In the genomic region with DNA sequence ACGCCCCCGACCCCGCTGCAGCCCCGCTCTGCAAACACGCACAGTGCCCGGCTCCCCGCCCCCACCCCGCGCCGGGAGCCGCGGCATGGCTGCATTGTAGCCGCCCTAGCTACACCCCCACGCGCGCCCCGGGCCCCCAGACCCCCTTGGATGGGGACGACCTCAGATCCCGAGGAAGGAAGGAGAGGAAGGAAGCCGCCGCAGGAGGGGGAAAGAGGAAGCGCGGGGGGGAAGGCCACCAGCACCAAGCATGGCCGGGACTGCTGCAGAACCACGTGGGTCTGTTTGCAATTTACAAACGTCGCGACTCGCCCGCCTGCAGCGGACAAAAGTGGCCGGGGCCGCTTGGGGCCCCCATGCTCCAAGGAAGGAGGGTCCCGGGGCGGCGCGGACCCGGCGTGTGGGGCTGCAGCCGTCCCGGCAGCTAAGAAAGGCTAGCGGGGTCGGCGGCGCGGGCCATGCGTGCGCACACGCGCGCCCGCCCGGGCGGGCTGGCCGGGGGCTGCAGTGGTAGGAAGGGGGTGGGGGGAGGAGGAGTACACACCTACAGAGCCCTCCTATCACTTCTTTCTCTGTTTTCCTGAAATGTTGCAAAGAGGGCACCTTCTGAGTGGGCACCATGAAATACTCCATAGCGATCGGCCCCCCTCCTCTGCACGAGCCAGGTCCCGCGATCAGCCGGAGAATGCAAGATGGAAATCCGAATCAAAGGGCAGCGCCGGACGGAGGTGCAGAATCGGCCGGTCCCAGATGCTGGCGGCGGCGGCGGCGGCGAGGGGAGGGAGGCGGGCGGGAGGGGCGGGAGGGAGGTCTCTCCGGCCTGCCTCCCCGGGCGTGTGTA, we compare ENCODE assay signal across 8 cellular contexts. TPM values are rescaled to one million over a fixed set of nuclear protein-coding genes. Genes with fewer than 3 reads are reported as not detected.
A peak's percentile ranks its signal among the peaks of the same experiment; 100 is the strongest.
DNase-seq lines count a peak whose midpoint lies in the region; ATAC-seq, FAIRE-seq and TF ChIP-seq lines count a peak whose summit lies in the region.

No MANE protein-coding gene starts in this region.

- WGBS in prostate gland, result under 1% methylated on average over 59 of the region's 79 CpGs

- no peaks in the 10 kb centered on the region for H3K27me3 Mint-ChIP-seq in activated CD4-positive, alpha-beta T cell treated with anti-CD3 and anti-CD28 coated beads, Interleukin-2, amount 10 ng/mL, durations not matched to agents 7 days and 5 days
- H3K27me3 Mint-ChIP-seq in astrocyte (ENCODE audit: low read depth, unreplicated experiment), result no peaks in the 10 kb centered on the region

- peak overlapping the region; percentile 92 for H3K4me2 ChIP-seq in astrocyte (ENCODE audit: low read length)

- no peak for FAIRE-seq in astrocyte (lab: Jason Lieb, UNC)

- ATAC-seq in HG02642 (IDR thresholded peaks at IDR 0.05; ENCODE audit: poor library complexity, unreplicated experiment) (peak; percentile 12), HG03139 (IDR thresholded peaks at IDR 0.05; ENCODE audit: unreplicated experiment) (no peak)

- H3K9me3 ChIP-seq in astrocyte (ENCODE audit: insufficient read depth, low read depth, low read length) (no peaks in the 10 kb centered on the region), prostate gland (no peaks in the 10 kb centered on the region)

- intact Hi-C loops in prostate gland (cut with DNase I), result loop anchor here (5.0 kb wide), 1 partner anchor 45 kb away; a partner anchor contains a TSS

- peak overlapping the region; percentile 69 for H3K27ac ChIP-seq in astrocyte (ENCODE audit: low read depth, low read length)
- H3K27ac ChIP-seq in prostate gland, result peak overlapping the region; percentile 83 to 86

- no peaks in the 10 kb centered on the region for H3K9me3 Mint-ChIP-seq in activated CD4-positive, alpha-beta T cell treated with anti-CD3 and anti-CD28 coated beads, Interleukin-2, amount 10 ng/mL, durations not matched to agents 7 days and 5 days
- H3K9me3 Mint-ChIP-seq in astrocyte (ENCODE audit: unreplicated experiment), result peaks cover 2% of the 10 kb centered on the region

- no peak for TF ChIP-seq CTCF in astrocyte (IDR thresholded peaks at IDR 0.05; ENCODE audit: insufficient read depth, low read depth, low read length)
- no peak for TF ChIP-seq CTCF in prostate gland (IDR thresholded peaks at IDR 0.05)

- H3K27me3 ChIP-seq in astrocyte (ENCODE audit: insufficient read depth, low read length), result no peaks in the 10 kb centered on the region
- H3K27me3 ChIP-seq in prostate gland (replicated peaks; ENCODE audit: insufficient read depth), result no peaks in the 10 kb centered on the region

- peak overlapping the region; percentile 86 for H3K4me3 Mint-ChIP-seq in activated CD4-positive, alpha-beta T cell treated with anti-CD3 and anti-CD28 coated beads, Interleukin-2, amount 10 ng/mL, durations not matched to agents 7 days and 5 days
- peak overlapping the region; percentile 87 for H3K4me3 Mint-ChIP-seq in astrocyte (ENCODE audit: unreplicated experiment)

- peaks cover 26% of the 10 kb centered on the region for H3K79me2 ChIP-seq in astrocyte (ENCODE audit: insufficient read depth, low read length)

- peaks cover 6% of the 10 kb centered on the region for H4K20me1 ChIP-seq in astrocyte (ENCODE audit: insufficient read depth, low read length)

- no peak for TF ChIP-seq POLR2A in prostate gland (IDR thresholded peaks at IDR 0.05)

- H3K36me3 ChIP-seq in astrocyte (ENCODE audit: insufficient read depth, low read length) (no peaks in the 10 kb centered on the region), prostate gland (no peaks in the 10 kb centered on the region)

- CTCF ChIA-PET in activated CD4-positive, alpha-beta T cell treated with anti-CD3 and anti-CD28 coated beads, Interleukin-2, amount 10 ng/mL, durations not matched to agents 7 days and 5 days (lab: Charles Lee), result interaction anchor here (0.8 to 13.0 kb wide), 9 partner anchors 11 to 530 kb away, joined by 3 to 124 read pairs (median 3); no protein-coding TSS in a partner anchor

- no peaks in the 10 kb centered on the region for H3K36me3 Mint-ChIP-seq in activated CD4-positive, alpha-beta T cell treated with anti-CD3 and anti-CD28 coated beads, Interleukin-2, amount 10 ng/mL, durations not matched to agents 7 days and 5 days (ENCODE audit: low read depth)
- no peaks in the 10 kb centered on the region for H3K36me3 Mint-ChIP-seq in astrocyte (ENCODE audit: low read depth, unreplicated experiment)

- peak overlapping the region; percentile 77 for H3K9ac ChIP-seq in astrocyte (ENCODE audit: low read length)

- DNase-seq in activated CD4-positive, alpha-beta T cell treated with anti-CD3 and anti-CD28 coated beads, Interleukin-2, amount 10 ng/mL, durations not matched to agents 7 days and 5 days, result peak; percentile 55
- no peak for DNase-seq in activated CD4-positive, alpha-beta T cell treated with anti-CD3 and anti-CD28 coated beads, Interleukin-2, amount 50 U/mL, for 4 hours
- peak; percentile 55 for DNase-seq in NCI-H82 treated with DMSO at 0.1 percent for 48 hours (lab: John Stamatoyannopoulos, UW; ENCODE audit: unreplicated experiment)
- DNase-seq in astrocyte (ENCODE audit: low read depth), result no peak
- peak; percentile 57 for DNase-seq in hepatic stellate cell (ENCODE audit: low spot score)
- peak; percentile 43 for DNase-seq in prostate gland (ENCODE audit: low spot score)

- peaks cover 21% of the 10 kb centered on the region for H3K4me1 Mint-ChIP-seq in activated CD4-positive, alpha-beta T cell treated with anti-CD3 and anti-CD28 coated beads, Interleukin-2, amount 10 ng/mL, durations not matched to agents 7 days and 5 days
- no peaks in the 10 kb centered on the region for H3K4me1 Mint-ChIP-seq in astrocyte (ENCODE audit: low read depth, unreplicated experiment)

- H2AFZ ChIP-seq in astrocyte (ENCODE audit: low read depth, low read length), result peak overlapping the region; percentile 71

- peak overlapping the region; percentile 90 for H3K27ac Mint-ChIP-seq in activated CD4-positive, alpha-beta T cell treated with anti-CD3 and anti-CD28 coated beads, Interleukin-2, amount 10 ng/mL, durations not matched to agents 7 days and 5 days
- H3K27ac Mint-ChIP-seq in astrocyte (ENCODE audit: unreplicated experiment), result no peak overlapping the region

- H3K4me3 ChIP-seq in astrocyte (ENCODE audit: insufficient read depth, low read depth, low read length) (peak overlapping the region; percentile 64), prostate gland (peak overlapping the region; percentile 89 to 97)

- H3K4me1 ChIP-seq in astrocyte (ENCODE audit: insufficient read depth, low read length) (peaks cover 12% of the 10 kb centered on the region), prostate gland (replicated peaks) (peaks cover 3% of the 10 kb centered on the region)

- POLR2A ChIA-PET in activated CD4-positive, alpha-beta T cell treated with anti-CD3 and anti-CD28 coated beads, Interleukin-2, amount 10 ng/mL, durations not matched to agents 7 days and 5 days (lab: Charles Lee), result interaction anchor here (0.5 kb wide), 1 partner anchor 193 kb away, joined by 7 read pairs; no protein-coding TSS in a partner anchor

RNA-seq across cellular contexts. Expression of a gene that starts 0.5 kb away (rescaled TPM):
- 10 to 100 TPM; 19.3 to 19.7 TPM for total RNA-seq in activated CD4-positive, alpha-beta T cell treated with anti-CD3 and anti-CD28 coated beads, Interleukin-2, amount 10 ng/mL, durations not matched to agents 7 days and 5 days
- total RNA-seq in astrocyte, result 6.1 and 7.7 TPM in 2 replicates
- 10 to 100 TPM in 1 of 2 donors, 1 to 10 TPM in 1; 9.0 to 12.8 TPM for total RNA-seq in prostate gland

RNA-seq across cellular contexts. Expression of a gene that starts 30.5 kb away (rescaled TPM):
- not detected for total RNA-seq in activated CD4-positive, alpha-beta T cell treated with anti-CD3 and anti-CD28 coated beads, Interleukin-2, amount 10 ng/mL, durations not matched to agents 7 days and 5 days
- total RNA-seq in astrocyte (not detected in 2 replicates), prostate gland (1 to 10 TPM; 2.6 to 5.3 TPM)

RNA-seq across cellular contexts. Expression of a gene that starts 43.5 kb away (rescaled TPM):
- under 1 TPM; 0.12 to 0.17 TPM for total RNA-seq in activated CD4-positive, alpha-beta T cell treated with anti-CD3 and anti-CD28 coated beads, Interleukin-2, amount 10 ng/mL, durations not matched to agents 7 days and 5 days
- total RNA-seq in astrocyte (16.5 and 18.9 TPM in 2 replicates), prostate gland (10 to 100 TPM in 1 of 2 donors, 1 to 10 TPM in 1; 3.8 to 10.5 TPM)

Comparison
In these comparisons a context has a peak if more than half of its experiments do, and no peak if none do; other contexts are left out.
1. DNase-seq: peak in activated CD4-positive, alpha-beta T cell treated with anti-CD3 and anti-CD28 coated beads, Interleukin-2, amount 10 ng/mL, durations not matched to agents 7 days and 5 days (single experiment), NCI-H82 treated with DMSO at 0.1 percent for 48 hours (single experiment), hepatic stellate cell (single experiment) and prostate gland (single experiment); none in activated CD4-positive, alpha-beta T cell treated with anti-CD3 and anti-CD28 coated beads, Interleukin-2, amount 50 U/mL, for 4 hours (0 of 2) and astrocyte (single experiment).
2. RNA of a gene that starts 43.5 kb away (total RNA-seq): 16.5 to 18.9 TPM in astrocyte and 3.8 to 10.5 TPM in prostate gland; 0.12 to 0.17 TPM in activated CD4-positive, alpha-beta T cell treated with anti-CD3 and anti-CD28 coated beads, Interleukin-2, amount 10 ng/mL, durations not matched to agents 7 days and 5 days; every median in the first group is over 4 times any median in the second.